15 cellular contexts compared by ENCODE assay signal in genomic region chrX:12986164-12986779, GRCh38. TPM values are rescaled to one million over a fixed set of nuclear protein-coding genes. Genes with fewer than 3 reads are reported as not detected.
DNase-seq lines count a peak whose midpoint lies in the region; ATAC-seq, FAIRE-seq and TF ChIP-seq lines count a peak whose summit lies in the region.
"Had no signal": no experiment of that assay in that cellular context is flagged by ENCODE, and none has a peak within 500 bp of the region (broad histone marks: within the 10 kb centered on the region; RNA-seq: fewer than 3 reads in every experiment).

No MANE protein-coding gene starts in this region.

- TSS peak; percentile 82 for BruUV-seq in GM12878 (replicated peaks; lab: Mats Ljungman, UMichigan)

- peak overlapping the region; percentile 98 for H3K27ac ChIP-seq in GM12878 (ENCODE audit: control insufficient read depth, insufficient read depth)
- H3K27ac ChIP-seq: parathyroid adenoma had no signal

- no peak for TF ChIP-seq RAD21 in GM12878 (IDR thresholded peaks at IDR 0.05; ENCODE audit: insufficient read depth, low read depth, low read length)

- peak overlapping the region; percentile 75 for H3K4me2 ChIP-seq in GM12878 (ENCODE audit: control insufficient read depth, insufficient read depth)
- H3K4me2 ChIP-seq: SK-N-SH had no signal

- peak; percentile 62 for FAIRE-seq in GM12878 (lab: Jason Lieb, UNC)

- H3K4me1 ChIP-seq in GM12878 (ENCODE audit: control insufficient read depth, insufficient read depth, low read length) = peaks cover 63% of the 10 kb centered on the region
- H3K4me1 ChIP-seq: parathyroid adenoma had no signal

- POLR2A ChIA-PET in GM12878 (lab: Charles Lee) = interaction anchor here (0.7 to 13.6 kb wide), 10 partner anchors 9 to 105 kb away, joined by 3 to 157 read pairs (median 3); no protein-coding TSS in a partner anchor

- SMC1A ChIA-PET in GM12878 (lab: Charles Lee; ENCODE audit: uncharacterized antibody, unreplicated experiment) = interaction anchor here (0.6 to 24.6 kb wide), 13 partner anchors 9 to 502 kb away, joined by 3 to 595 read pairs (median 8); no protein-coding TSS in a partner anchor

- H3K9ac ChIP-seq in GM12878 (ENCODE audit: control insufficient read depth, insufficient read depth, low read length) = peak overlapping the region; percentile 31
- H3K9ac ChIP-seq: parathyroid adenoma, SK-N-SH had no signal

- H3K4me3 ChIP-seq in GM12875 (ENCODE audit: low read depth, low read length) (peak overlapping the region; percentile 26), GM12878 (peak overlapping the region; percentile 29; the same call in 1 of the 2 replicates), MG63 (no peak overlapping the region)

- TF ChIP-seq EP300 in GM12878 (IDR thresholded peaks at IDR 0.05; ENCODE audit: borderline replicate concordance in 1 of 2, control insufficient read depth in 1 of 2, low read depth in 2 of 2, low read length in 2 of 2) = 0 out of 4 replicates have a peak, but pooled peaks of 1 of the 2 experiments have one; percentile 16

- in situ Hi-C loops in GM12878 (cut with MboI) = no loop called here

- no peak for DNase-seq in GM12878 (ENCODE audit: low read depth, low spot score)
- DNase-seq in hypothalamus (lab: John Stamatoyannopoulos, UW) = no peak
- DNase-seq in MG63 = no peak
- no peak for DNase-seq in NCI-H2029 treated with DMSO at 0.1 percent for 48 hours (lab: John Stamatoyannopoulos, UW)
- no peak for DNase-seq in NCI-H2196 treated with DMSO at 0.1 percent for 48 hours (lab: John Stamatoyannopoulos, UW; ENCODE audit: unreplicated experiment)
- DNase-seq: activated CD8-positive, alpha-beta memory T cell treated with anti-CD3 and anti-CD28 coated beads, Interleukin-2, amount 50 U/mL, for 48 hours; HFFc6; KBM-7; NCI-H2227 treated with DMSO at 0.1 percent for 48 hours; SK-N-SH had no signal

- H4K20me1 ChIP-seq in GM12878 (ENCODE audit: control insufficient read depth, insufficient read depth) = no peaks in the 10 kb centered on the region

- H3K27me3 ChIP-seq in GM12878 (replicated peaks in 1 of 2; ENCODE audit: control insufficient read depth in 2 of 2, insufficient read depth in 2 of 2, low read length in 1 of 2) (no peaks in the 10 kb centered on the region), MG63 (no peaks in the 10 kb centered on the region)

- TF ChIP-seq CTCF in GM12875 (IDR thresholded peaks at IDR 0.05; ENCODE audit: borderline replicate concordance, insufficient read depth, low read depth, low read length) = no peak
- TF ChIP-seq CTCF in GM12878 (IDR thresholded peaks at IDR 0.05 in 2 of 3, conservative IDR thresholded peaks at IDR 0.05 in 1 of 3; ENCODE audit: control insufficient read depth in 2 of 3, extremely low read depth in 1 of 3, insufficient read depth in 1 of 3, low read depth in 3 of 3, low read length in 3 of 3) = no peak

- RAD21 ChIA-PET in GM12878 (lab: Charles Lee; ENCODE audit: unreplicated experiment) = interaction anchor here (0.9 to 23.0 kb wide), 10 partner anchors 9 to 502 kb away, joined by 3 to 562 read pairs (median 15); no protein-coding TSS in a partner anchor

- H2AFZ ChIP-seq in GM12878 (ENCODE audit: control insufficient read depth, low read depth, low read length) = no peak overlapping the region
- H2AFZ ChIP-seq: parathyroid adenoma had no signal

- CTCF ChIA-PET in GM12878 (lab: Yijun Ruan, JAX) = interaction anchor here (0.9 to 6.0 kb wide), 17 partner anchors 8 to 268 kb away, joined by 3 to 35 read pairs (median 5); no protein-coding TSS in a partner anchor

- intact Hi-C loops in GM12878 (cut with micrococcal nuclease; ENCODE audit: unreplicated experiment) = loop anchor here (1.0 kb wide), 1 partner anchor 14 kb away; no protein-coding TSS in a partner anchor

- H3K36me3 ChIP-seq in GM12878 (ENCODE audit: control insufficient read depth in 2 of 2, insufficient read depth in 2 of 2, low read length in 1 of 2) = no peaks in the 10 kb centered on the region
- no peaks in the 10 kb centered on the region for H3K36me3 ChIP-seq in MG63

- ATAC-seq in GM19463 (IDR thresholded peaks at IDR 0.05; ENCODE audit: unreplicated experiment) (peak; percentile 41), HG03571 (IDR thresholded peaks at IDR 0.05; ENCODE audit: unreplicated experiment) (peak; percentile 63), GM12878 (peak; percentile 55)

- TF ChIP-seq POLR2A in GM12878 (IDR thresholded peaks at IDR 0.05; ENCODE audit: low read depth, low read length) = no peak

- H3K9me3 ChIP-seq in GM12878 (replicated peaks; ENCODE audit: control insufficient read depth, insufficient read depth, low read length) (no peaks in the 10 kb centered on the region; the same call in 2 of the 3 replicates), MG63 (no peaks in the 10 kb centered on the region)
- H3K9me3 ChIP-seq: SK-N-SH had no signal

- WGBS in GM12878 (ENCODE audit: insufficient coverage, insufficient replicate concordance, low lambda C conversion rate, missing lambda C conversion rate) = 5% methylated on average over 4 of the region's 4 CpGs

- no peaks in the 10 kb centered on the region for H3K79me2 ChIP-seq in GM12878 (ENCODE audit: control insufficient read depth, insufficient read depth, low read length)
- H3K79me2 ChIP-seq: parathyroid adenoma had no signal

TF ChIP-seq in GM12878, 131 proteins besides CTCF, POLR2A, EP300 and RAD21 (continues in another document):
- TF ChIP-seq PRDM15 (CRISPR knock-in tag; IDR thresholded peaks at IDR 0.05) (no peak), ATF7 (IDR thresholded peaks at IDR 0.05; ENCODE audit: low read depth) (0 out of 2 replicates have a peak, but pooled peaks have one; percentile 27), CEBPB (IDR thresholded peaks at IDR 0.05; ENCODE audit: borderline replicate concordance in 1 of 2, low read depth in 2 of 2, low read length in 2 of 2) (no peak)

RNA-seq across cellular contexts. Expression of gene TMSB4X, which starts 11.4 kb away (rescaled TPM):
- total RNA-seq in GM12878 (2013; cell fraction: nucleolus; rRNA removed) = 726 and 815 TPM in 2 replicates
- total RNA-seq in GM12878 (2014; rRNA removed) = 20,095 and 20,513 TPM in 2 replicates
- 14,081 and 14,526 TPM in 2 replicates for total RNA-seq in GM12878 (2014; rRNA removed; fragmentation: Illumina TruSeq; extraction: Trizol)
- 15,676 and 15,778 TPM in 2 replicates for total RNA-seq in GM12878 (2021)
- polyA plus RNA-seq in GM12878 (2011; ENCODE audit: low read depth) = 20,663 TPM
- polyA plus RNA-seq in GM12878 (2011; rRNA removed) = 13,924 and 13,999 TPM in 2 replicates
- polyA plus RNA-seq in GM12878 (2011; cell fraction: cytosol; rRNA removed) = 6,321 and 8,073 TPM in 2 replicates
- 2,770 and 4,943 TPM in 2 replicates for polyA plus RNA-seq in GM12878 (2011; cell fraction: nucleus; rRNA removed)
- 18,326 and 24,333 TPM in 2 replicates for polyA plus RNA-seq in GM12878 (2012)
- 22,521 and 25,739 TPM in 2 replicates for polyA plus RNA-seq in GM12878 (2014; fragmentation: Illumina TruSeq; extraction: Trizol)
- over 10,000 TPM; 32,576 to 35,408 TPM for polyA plus RNA-seq in GM12878 (2014; fragmentation: Nextera tagmentation; extraction: Ambion mirVana)
- polyA plus RNA-seq in GM12878 (2014; rRNA removed) = 21,672 and 21,926 TPM in 2 replicates
- over 10,000 TPM; 35,271 to 37,234 TPM for polyA plus RNA-seq in GM12878 (2016; fragmentation: Nextera tagmentation; extraction: Ambion mirVana)
- 5,151 and 6,646 TPM in 2 replicates for polyA minus RNA-seq in GM12878 (2011; rRNA and poly(A)+ RNA removed)
- 2,250 and 2,391 TPM in 2 replicates for polyA minus RNA-seq in GM12878 (2011; cell fraction: cytosol; rRNA and poly(A)+ RNA removed)
- 1,575 and 1,669 TPM in 2 replicates for polyA minus RNA-seq in GM12878 (2011; cell fraction: nucleus; rRNA and poly(A)+ RNA removed)
- total RNA-seq in MG63 (2014; rRNA removed; shearing (Covaris generic); ENCODE audit: low replicate concordance) = 1,177 and 1,592 TPM in 2 replicates

RNA-seq across cellular contexts. Expression of gene FAM9C, which starts 58.1 kb away (rescaled TPM):
- total RNA-seq in GM12878 (2013; cell fraction: nucleolus; rRNA removed) = 0.61 and 0.65 TPM in 2 replicates
- total RNA-seq in GM12878 (2014; rRNA removed) = not detected in 2 replicates
- not detected in 2 replicates for total RNA-seq in GM12878 (2014; rRNA removed; fragmentation: Illumina TruSeq; extraction: Trizol)
- total RNA-seq in GM12878 (2021) = not detected in 2 replicates
- not detected for polyA plus RNA-seq in GM12878 (2011; ENCODE audit: low read depth)
- polyA plus RNA-seq in GM12878 (2011; rRNA removed) = 0.03 and 0.10 TPM in 2 replicates
- polyA plus RNA-seq in GM12878 (2011; cell fraction: cytosol; rRNA removed) = 0.01 TPM in 1 of 2 replicates, not detected in the other
- 0.07 and 0.10 TPM in 2 replicates for polyA plus RNA-seq in GM12878 (2011; cell fraction: nucleus; rRNA removed)
- 0.31 TPM in 1 of 2 replicates, not detected in the other for polyA plus RNA-seq in GM12878 (2012)
- 0.01 and 0.11 TPM in 2 replicates for polyA plus RNA-seq in GM12878 (2014; fragmentation: Illumina TruSeq; extraction: Trizol)
- polyA plus RNA-seq in GM12878 (2014; fragmentation: Nextera tagmentation; extraction: Ambion mirVana) = not detected
- 0.04 TPM in 1 of 2 replicates, not detected in the other for polyA plus RNA-seq in GM12878 (2014; rRNA removed)
- polyA plus RNA-seq in GM12878 (2016; fragmentation: Nextera tagmentation; extraction: Ambion mirVana) = not detected
- polyA minus RNA-seq in GM12878 (2011; rRNA and poly(A)+ RNA removed) = not detected in 2 replicates
- polyA minus RNA-seq in GM12878 (2011; cell fraction: cytosol; rRNA and poly(A)+ RNA removed) = not detected in 2 replicates
- polyA minus RNA-seq in GM12878 (2011; cell fraction: nucleus; rRNA and poly(A)+ RNA removed) = not detected in 2 replicates
- not detected in 2 replicates for total RNA-seq in MG63 (2014; rRNA removed; shearing (Covaris generic); ENCODE audit: low replicate concordance)
- total RNA-seq: chondrocyte, HFFc6 had no signal
